In genomic region chr10:67834375-67834774, GRCh38 we compare ENCODE assay signal across 28 cellular contexts. TPM values are rescaled to one million over a fixed set of nuclear protein-coding genes. Genes with fewer than 3 reads are reported as not detected.
"Had no signal": no experiment of that assay in that cellular context is flagged by ENCODE, and none has a peak within 500 bp of the region (broad histone marks: within the 10 kb centered on the region; RNA-seq: fewer than 3 reads in every experiment).

No MANE protein-coding gene starts in this region.

- H3K4me1 ChIP-seq: neural progenitor cell, parathyroid adenoma, right atrium auricular region had no signal

- H3K4me2 ChIP-seq: hepatocyte, neural progenitor cell had no signal

- H3K4me1 Mint-ChIP-seq: natural killer cell had no signal

- H3K27ac ChIP-seq: hepatocyte, left ventricle myocardium inferior, neural progenitor cell, neutrophil, parathyroid adenoma, right atrium auricular region, skin epidermis, tibial nerve, uterus had no signal

- H3K36me3 Mint-ChIP-seq: mesothelial cell of epicardium; naive B cell; natural killer cell; neural progenitor cell; stimulated activated naive B cell treated with anti-CD40 and anti-IgM and Interleukin-4, amounts not matched to agents 10 μg/mL and 1 μg/mL and 100 μg/mL, for 72 hours had no signal

- H3K4me3 ChIP-seq: hepatocyte, left ventricle myocardium inferior, lung, neural progenitor cell, right atrium auricular region, skin epidermis, tibial nerve, uterus had no signal

- H3K9me3 ChIP-seq: left ventricle myocardium inferior, neutrophil, right atrium auricular region, tibial nerve, uterus had no signal

- DNase-seq: islet precursor cell; left ventricle myocardium inferior; mesendoderm; naive B cell; natural killer cell; nephron progenitor cell; occipital lobe; stimulated activated CD4-positive, alpha-beta T cell treated with anti-CD3 and anti-CD28 coated beads, Interleukin-12 subunit alpha, Interleukin-12 subunit beta, amount 100 ng/mL, for 4 hours; stimulated activated CD4-positive, alpha-beta T cell treated with anti-CD3 and anti-CD28 coated beads, Interleukin-15, amount 100 ng/mL, for 24 hours; stimulated activated CD4-positive, alpha-beta T cell treated with anti-CD3 and anti-CD28 coated beads, Interleukin-2, amount 100 ng/mL, for 24 hours; stimulated activated CD4-positive, alpha-beta T cell treated with anti-CD3 and anti-CD28 coated beads, Interleukin-4, amount 100 ng/mL, for 1 hour; stimulated activated naive B cell treated with anti-CD40 and anti-IgM and Interleukin-4, amounts not matched to agents 10 μg/mL and 1 μg/mL and 100 μg/mL, for 72 hours; substantia nigra; uterus had no signal

- H2AFZ ChIP-seq: hepatocyte, neural progenitor cell, parathyroid adenoma had no signal

- H3K79me2 ChIP-seq: hepatocyte, parathyroid adenoma had no signal

- H3K27me3 Mint-ChIP-seq: naive B cell; progenitor cell of endocrine pancreas; stimulated activated naive B cell treated with anti-CD40 and anti-IgM and Interleukin-4, amounts not matched to agents 10 μg/mL and 1 μg/mL and 100 μg/mL, for 72 hours; stimulated activated naive CD8-positive, alpha-beta T cell treated with anti-CD3 and anti-CD28 coated beads, Interleukin-15, Interleukin-2, amounts not matched to agents 100 ng/mL and 50 ng/mL, for 24 hours; type B pancreatic cell had no signal

- H3K9me3 Mint-ChIP-seq: mesothelial cell of epicardium; naive B cell; natural killer cell; nephron progenitor cell; neural progenitor cell; stimulated activated naive B cell treated with anti-CD40 and anti-IgM and Interleukin-4, amounts not matched to agents 10 μg/mL and 1 μg/mL and 100 μg/mL, for 72 hours; stimulated activated naive CD8-positive, alpha-beta T cell treated with anti-CD3 and anti-CD28 coated beads, Interleukin-15, Interleukin-2, amounts not matched to agents 100 ng/mL and 50 ng/mL, for 24 hours; type B pancreatic cell had no signal

- H3K36me3 ChIP-seq: left ventricle myocardium inferior, neural progenitor cell, neutrophil, right atrium auricular region, tibial nerve, uterus had no signal

- H3K9ac ChIP-seq: neural progenitor cell, parathyroid adenoma had no signal

- ATAC-seq: natural killer cell; sciatic nerve; stimulated activated naive B cell treated with anti-CD40 and anti-IgM and Interleukin-4, amounts not matched to agents 10 μg/mL and 1 μg/mL and 100 μg/mL, for 72 hours had no signal

- H3K27ac Mint-ChIP-seq: mesothelial cell of epicardium; natural killer cell; nephron progenitor cell; neural progenitor cell; progenitor cell of endocrine pancreas; stimulated activated naive B cell treated with anti-CD40 and anti-IgM and Interleukin-4, amounts not matched to agents 10 μg/mL and 1 μg/mL and 100 μg/mL, for 72 hours; stimulated activated naive CD8-positive, alpha-beta T cell treated with anti-CD3 and anti-CD28 coated beads, Interleukin-15, Interleukin-2, amounts not matched to agents 100 ng/mL and 50 ng/mL, for 24 hours; type B pancreatic cell had no signal

- H3K4me3 Mint-ChIP-seq: mesothelial cell of epicardium; natural killer cell; nephron progenitor cell; neural progenitor cell; stimulated activated naive B cell treated with anti-CD40 and anti-IgM and Interleukin-4, amounts not matched to agents 10 μg/mL and 1 μg/mL and 100 μg/mL, for 72 hours; stimulated activated naive CD8-positive, alpha-beta T cell treated with anti-CD3 and anti-CD28 coated beads, Interleukin-15, Interleukin-2, amounts not matched to agents 100 ng/mL and 50 ng/mL, for 24 hours; type B pancreatic cell had no signal

- H3K27me3 ChIP-seq: hepatocyte, neural progenitor cell, neutrophil, right atrium auricular region, tibial nerve, uterus had no signal

RNA-seq across cellular contexts. Expression of gene DNAJC12, which starts 3.6 kb away (rescaled TPM):
- total RNA-seq: mononuclear cell, natural killer cell had no signal
